ENCODE assay signal across 15 cellular contexts in genomic region chr3:57961177-57961827, GRCh38. TPM values are rescaled to one million over a fixed set of nuclear protein-coding genes. Genes with fewer than 3 reads are reported as not detected.
A peak's percentile ranks its signal among the peaks of the same experiment; 100 is the strongest.
DNase-seq lines count a peak whose midpoint lies in the region; ATAC-seq, FAIRE-seq and TF ChIP-seq lines count a peak whose summit lies in the region.
"Had no signal": no experiment of that assay in that cellular context is flagged by ENCODE, and none has a peak within 500 bp of the region (broad histone marks: within the 10 kb centered on the region; RNA-seq: fewer than 3 reads in every experiment).

No MANE protein-coding gene starts in this region.

- H2AFZ ChIP-seq in HepG2 (ENCODE audit: low read length) (peak overlapping the region; percentile 64), neural progenitor cell (replicated peaks) (no peak overlapping the region), OCI-LY7 (ENCODE audit: low read length) (no peak overlapping the region)

- intact Hi-C loops in HepG2 (cut with micrococcal nuclease; ENCODE audit: unreplicated experiment), result loop anchor here (5.0 kb wide), 2 partner anchors 46 to 141 kb away; partner anchors contain the start of gene FLNB
- intact Hi-C loops in right lobe of liver (cut with DNase I), result no loop called here
- intact Hi-C loops in colonic mucosa (cut with DNase I), result loop anchor here (10.0 kb wide), 1 partner anchor 213 kb away; no protein-coding TSS in a partner anchor
- intact Hi-C loops in lower leg skin (cut with DNase I; ENCODE audit: low total_unique reads), result no loop called here
- intact Hi-C loops in OCI-LY7 (cut with micrococcal nuclease; ENCODE audit: unreplicated experiment), result no loop called here

- H3K4me2 ChIP-seq in HepG2 (ENCODE audit: low read depth, low read length) (peak overlapping the region; percentile 77), neural progenitor cell (no peak overlapping the region), OCI-LY7 (ENCODE audit: low read length) (no peak overlapping the region)

- ATAC-seq in HepG2 (peak; percentile 86), right lobe of liver (no peak), GM18517 (IDR thresholded peaks at IDR 0.05; ENCODE audit: unreplicated experiment) (no peak)

- H3K36me3 ChIP-seq in HepG2 (replicated peaks in 1 of 2; ENCODE audit: control insufficient read depth in 1 of 2, insufficient read depth in 2 of 2, low read length in 2 of 2) (no peaks in the 10 kb centered on the region), right lobe of liver (no peaks in the 10 kb centered on the region), colonic mucosa (no peaks in the 10 kb centered on the region), neural progenitor cell (no peaks in the 10 kb centered on the region), OCI-LY7 (ENCODE audit: insufficient read depth, low read length) (no peaks in the 10 kb centered on the region)

- H4K20me1 ChIP-seq in HepG2 (ENCODE audit: insufficient read depth, low read length) (no peaks in the 10 kb centered on the region), neural progenitor cell (ENCODE audit: low read depth) (no peaks in the 10 kb centered on the region), OCI-LY7 (ENCODE audit: insufficient read depth, low read length) (no peaks in the 10 kb centered on the region)

- peak overlapping the region in 1 of 3 experiments; percentile 60; a peak in 3 of 6 replicates for H3K4me3 ChIP-seq in HepG2 (replicated peaks in 1 of 3; ENCODE audit: insufficient read depth in 1 of 3, low read depth in 2 of 3, low read length in 3 of 3)
- no peak overlapping the region for H3K4me3 ChIP-seq in right lobe of liver
- no peak overlapping the region for H3K4me3 ChIP-seq in colonic mucosa
- H3K4me3 ChIP-seq in neural progenitor cell, result no peak overlapping the region
- H3K4me3 ChIP-seq in lower leg skin (ENCODE audit: low read depth, poor library complexity, severe bottlenecking), result no peak overlapping the region
- H3K4me3 ChIP-seq in OCI-LY7 (ENCODE audit: low read depth, low read length, poor library complexity, severe bottlenecking), result no peak overlapping the region

- peak; percentile 92 for FAIRE-seq in HepG2 (lab: Jason Lieb, UNC)
- FAIRE-seq: A204.1, GM12892 had no signal

- peak in 1 of 2 experiments; percentile 86; a peak in 2 of 4 replicates for TF ChIP-seq EP300 in HepG2 (IDR thresholded peaks at IDR 0.05; ENCODE audit: low read depth in 2 of 2, low read length in 2 of 2)
- TF ChIP-seq EP300 in HepG2 (CRISPR knock-in tag; IDR thresholded peaks at IDR 0.05; ENCODE audit: borderline replicate concordance), result peak; percentile 74

- no peak overlapping the region for H3K4me3 Mint-ChIP-seq in neural progenitor cell

- in situ Hi-C loops in HepG2 (cut with HindIII; ENCODE audit: extremely low pct_ligation_motif_present, low pct_unique_long_range_greater_than_20kb), result loop anchor here (5.0 kb wide), 1 partner anchor 46 kb away; the partner anchor contains the start of gene FLNB

- H3K9me3 ChIP-seq in HepG2 (ENCODE audit: low read length) (no peaks in the 10 kb centered on the region), right lobe of liver (no peaks in the 10 kb centered on the region), colonic mucosa (no peaks in the 10 kb centered on the region), neural progenitor cell (ENCODE audit: low read depth) (no peaks in the 10 kb centered on the region), OCI-LY7 (ENCODE audit: low read length) (no peaks in the 10 kb centered on the region)

- H3K27ac ChIP-seq in HepG2 (ENCODE audit: extremely low read length, insufficient read depth, low read length) (peak overlapping the region; percentile 74), right lobe of liver (no peak overlapping the region), colonic mucosa (peak overlapping the region; percentile 75), neural progenitor cell (no peak overlapping the region), OCI-LY7 (ENCODE audit: low read depth, low read length, poor library complexity, severe bottlenecking) (no peak overlapping the region)
- H3K27ac ChIP-seq: C4-2B had no signal

- CTCF ChIA-PET in HepG2 (lab: Yijun Ruan, JAX; ENCODE audit: low intra/inter-chr PET ratio, low total read pairs) (no interaction called here), OCI-LY7 (lab: Charles Lee; ENCODE audit: unreplicated experiment) (no interaction called here)

- POLR2A ChIA-PET in HepG2 (lab: Yijun Ruan, JAX), result interaction anchor here (1.2 to 2.2 kb wide), 3 partner anchors 12 to 21 kb away, joined by 3 to 17 read pairs (median 3); no protein-coding TSS in a partner anchor
- POLR2A ChIA-PET in OCI-LY7 (lab: Charles Lee), result no interaction called here

- H3K9ac ChIP-seq in HepG2 (ENCODE audit: insufficient read depth, low read depth, low read length), result peak overlapping the region; percentile 40
- peak overlapping the region in 1 of 2 donors; percentile 38 for H3K9ac ChIP-seq in colonic mucosa (ENCODE audit: low read depth in 2 of 2, low read length in 2 of 2)
- no peak overlapping the region for H3K9ac ChIP-seq in neural progenitor cell

- H3K79me2 ChIP-seq in HepG2 (ENCODE audit: insufficient read depth, low read length) (no peaks in the 10 kb centered on the region), neural progenitor cell (ENCODE audit: low read depth) (no peaks in the 10 kb centered on the region), OCI-LY7 (ENCODE audit: insufficient read depth, low read depth, low read length) (no peaks in the 10 kb centered on the region)

- no peaks in the 10 kb centered on the region for H3F3A ChIP-seq in neural progenitor cell (ENCODE audit: low read depth)

- H3K9me2 ChIP-seq in OCI-LY7 (ENCODE audit: insufficient read depth, low read length), result no peaks in the 10 kb centered on the region

- peak; percentile 94 for DNase-seq in HepG2 (ENCODE audit: low spot score)
- DNase-seq in right lobe of liver, result no peak
- DNase-seq in colonic mucosa, result no peak
- DNase-seq in neural progenitor cell (ENCODE audit: low spot score), result no peak
- DNase-seq in stimulated activated CD4-positive, alpha-beta T cell treated with anti-CD3 and anti-CD28 coated beads, Interleukin-12 subunit alpha, Interleukin-12 subunit beta, amount 100 ng/mL, for 4 hours, result no peak
- DNase-seq in lower leg skin (ENCODE audit: low spot score in 2 of 2), result no peak
- DNase-seq in OCI-LY7 (ENCODE audit: low spot score), result no peak
- DNase-seq: NCI-H1105 treated with DMSO at 0.1 percent for 48 hours, NCI-H187 treated with DMSO at 0.1 percent for 48 hours, NCI-H2171, NCI-H446 had no signal

- peaks cover 55% of the 10 kb centered on the region for H3K4me1 ChIP-seq in HepG2 (ENCODE audit: insufficient read depth, low read length)
- no peaks in the 10 kb centered on the region for H3K4me1 ChIP-seq in right lobe of liver
- peaks cover 20% of the 10 kb centered on the region for H3K4me1 ChIP-seq in colonic mucosa
- no peaks in the 10 kb centered on the region for H3K4me1 ChIP-seq in neural progenitor cell
- H3K4me1 ChIP-seq in OCI-LY7 (ENCODE audit: insufficient read depth, low read length, poor library complexity, severe bottlenecking), result peaks cover 14% of the 10 kb centered on the region

- H3K9me3 Mint-ChIP-seq in neural progenitor cell, result no peaks in the 10 kb centered on the region

- TF ChIP-seq CTCF in HepG2 (CRISPR knock-in tag; IDR thresholded peaks at IDR 0.05), result no peak
- no peak for TF ChIP-seq CTCF in right lobe of liver (IDR thresholded peaks at IDR 0.05)
- no peak for TF ChIP-seq CTCF in colonic mucosa (IDR thresholded peaks at IDR 0.05)
- no peak for TF ChIP-seq CTCF in neural progenitor cell (IDR thresholded peaks at IDR 0.05)
- TF ChIP-seq CTCF in lower leg skin (IDR thresholded peaks at IDR 0.05), result peak in 1 of 3 donors; percentile 51
- no peak for TF ChIP-seq CTCF in OCI-LY7 (conservative IDR thresholded peaks at IDR 0.05; ENCODE audit: low read length)

- TF ChIP-seq POLR2A in HepG2 (IDR thresholded peaks at IDR 0.05; ENCODE audit: insufficient read depth in 1 of 2, low read depth in 2 of 2, low read length in 2 of 2), result no peak; a peak in 1 of 4 replicates
- TF ChIP-seq POLR2A in right lobe of liver (IDR thresholded peaks at IDR 0.05), result no peak
- TF ChIP-seq POLR2A in lower leg skin (IDR thresholded peaks at IDR 0.05), result no peak

- WGBS in HepG2 (ENCODE audit: low lambda C conversion rate), result 4% methylated on average over 18 of the region's 21 CpGs
- 51% methylated on average over 10 of the region's 21 CpGs for WGBS in right lobe of liver (ENCODE audit: insufficient coverage, low coverage, low lambda C conversion rate, missing lambda C conversion rate)
- 80 to 84% methylated on average over 19 to 21 of the region's 21 CpGs for WGBS in lower leg skin, 2 donors

- no peaks in the 10 kb centered on the region for H3K27me3 ChIP-seq in HepG2 (ENCODE audit: control insufficient read depth in 1 of 2, insufficient read depth in 2 of 2, low read length in 2 of 2)
- H3K27me3 ChIP-seq in right lobe of liver, result no peaks in the 10 kb centered on the region
- no peaks in the 10 kb centered on the region for H3K27me3 ChIP-seq in colonic mucosa
- H3K27me3 ChIP-seq in neural progenitor cell, result no peaks in the 10 kb centered on the region

- no peak for TF ChIP-seq RAD21 in HepG2 (CRISPR knock-in tag; IDR thresholded peaks at IDR 0.05)

- H3K36me3 Mint-ChIP-seq in neural progenitor cell, result no peaks in the 10 kb centered on the region

- H3K27me3 Mint-ChIP-seq in neural progenitor cell (ENCODE audit: insufficient read depth, low read depth), result peaks cover 4% of the 10 kb centered on the region

- peaks cover 8% of the 10 kb centered on the region for H3K4me1 Mint-ChIP-seq in neural progenitor cell

- peak overlapping the region; percentile 50 for H3K27ac Mint-ChIP-seq in neural progenitor cell

- BruUV-seq in HepG2 (replicated peaks; lab: Mats Ljungman, UMichigan) (no TSS peak), OCI-LY7 (replicated peaks; lab: Mats Ljungman, UMichigan) (no TSS peak)

RNA-seq across cellular contexts. Expression of gene FLNB, which starts 46.9 kb away (rescaled TPM):
- total RNA-seq in HepG2 (2016; rRNA removed; fragmentation: Illumina TruSeq; extraction: Trizol) (48.8 and 130 TPM in 2 replicates), right lobe of liver (100 to 1,000 TPM in 2 of 6 experiments, 10 to 100 TPM in 4; 48.4 to 109 (median 97.8) TPM), colonic mucosa (100 to 1,000 TPM; 246 to 362 TPM), neural progenitor cell (ENCODE audit: low replicate concordance) (32.0 and 54.9 TPM in 2 replicates), lower leg skin (100 to 1,000 TPM; 108 to 155 (median 128) TPM), OCI-LY7 (2022) (39.1 and 39.7 TPM in 2 replicates)
- 13.1 and 13.3 TPM in 2 replicates for total RNA-seq in HepG2 (2016; cell fraction: cytosol; rRNA removed; fragmentation: Illumina TruSeq; extraction: Trizol; ENCODE audit: low read depth)
- total RNA-seq in HepG2 (2016; cell fraction: insoluble cytoplasmic fraction; rRNA removed; fragmentation: Illumina TruSeq; extraction: Trizol), result 39.2 and 136 TPM in 2 replicates
- total RNA-seq in HepG2 (2016; cell fraction: membrane; rRNA removed; fragmentation: Illumina TruSeq; extraction: Trizol), result 18.9 and 22.5 TPM in 2 replicates
- 211 and 228 TPM in 2 replicates for total RNA-seq in HepG2 (2016; cell fraction: nucleus; rRNA removed; fragmentation: Illumina TruSeq; extraction: Trizol)
- polyA plus RNA-seq in HepG2 (2011; rRNA removed), result 106 and 126 TPM in 2 replicates
- polyA plus RNA-seq in HepG2 (2011; cell fraction: cytosol; rRNA removed), result 92.4 and 98.4 TPM in 2 replicates
- 739 and 796 TPM in 2 replicates for polyA plus RNA-seq in HepG2 (2011; cell fraction: nucleus; rRNA removed)
- 198 and 216 TPM in 2 replicates for polyA plus RNA-seq in HepG2 (2012)
- polyA plus RNA-seq in HepG2 (2016; cell fraction: cytosol; fragmentation: Illumina TruSeq; extraction: Trizol; ENCODE audit: low read depth), result 8.9 and 9.6 TPM in 2 replicates
- polyA plus RNA-seq in HepG2 (2016; cell fraction: insoluble cytoplasmic fraction; fragmentation: Illumina TruSeq; extraction: Trizol; ENCODE audit: low read depth), result 41.9 and 44.7 TPM in 2 replicates
- polyA plus RNA-seq in HepG2 (2016; cell fraction: membrane; fragmentation: Illumina TruSeq; extraction: Trizol; ENCODE audit: low read depth), result 15.4 and 16.3 TPM in 2 replicates
- 270 and 279 TPM in 2 replicates for polyA plus RNA-seq in HepG2 (2016; cell fraction: nucleus; fragmentation: Illumina TruSeq; extraction: Trizol; ENCODE audit: insufficient read depth, low read depth)
- 277 and 558 TPM in 2 replicates for polyA minus RNA-seq in HepG2 (2011; rRNA and poly(A)+ RNA removed; ENCODE audit: low replicate concordance)
- 259 and 274 TPM in 2 replicates for polyA minus RNA-seq in HepG2 (2011; cell fraction: cytosol; rRNA and poly(A)+ RNA removed)
- 831 and 1,056 TPM in 2 replicates for polyA minus RNA-seq in HepG2 (2011; cell fraction: nucleus; rRNA and poly(A)+ RNA removed)
- 29.5 and 29.9 TPM in 2 replicates for total RNA-seq in OCI-LY7 (2014; rRNA removed; shearing (Covaris generic))

Comparison
In these comparisons a context has a peak if more than half of its experiments do, and no peak if none do; other contexts are left out.
1. H3K27ac ChIP-seq: peak in HepG2 (single experiment) and colonic mucosa (single experiment); none in right lobe of liver (0 of 3), neural progenitor cell (single experiment) and OCI-LY7 (single experiment).
2. intact Hi-C loops: an anchor here in HepG2 (5.0 kb wide) and colonic mucosa (10.0 kb wide); none called in right lobe of liver, lower leg skin and OCI-LY7.